Comparison of ENCODE assay signal across 29 cellular contexts in genomic region chr2:43717323-43717722, GRCh38. TPM values are rescaled to one million over a fixed set of nuclear protein-coding genes. Genes with fewer than 3 reads are reported as not detected.
"Had no signal": no experiment of that assay in that cellular context is flagged by ENCODE, and none has a peak within 500 bp of the region (broad histone marks: within the 10 kb centered on the region; RNA-seq: fewer than 3 reads in every experiment).

No MANE protein-coding gene starts in this region.

- H3K27me3 Mint-ChIP-seq: type B pancreatic cell had no signal

- ATAC-seq: activated CD8-positive, alpha-beta T cell treated with anti-CD3 and anti-CD28 coated beads for 36 hours; activated naive CD4-positive, alpha-beta T cell treated with anti-CD3 and anti-CD28 coated beads, Interleukin-2, amount 50 U/mL, for 72 hours; activated T-cell treated with anti-CD3 and anti-CD28 coated beads, Interleukin-2, amount 50 U/mL, for 4 hours; activated T-helper 17 cell treated with anti-CD3 and anti-CD28 coated beads, Interleukin-2, amount 50 U/mL, for 72 hours; esophagus mucosa; left colon; stimulated activated effector memory CD8-positive, alpha-beta T cell treated with anti-CD3 and anti-CD28 coated beads, Interleukin-12 subunit alpha, Interleukin-12 subunit beta, amount 100 ng/mL, for 72 hours had no signal

- H3K27ac Mint-ChIP-seq: activated CD4-positive, alpha-beta T cell treated with anti-CD3 and anti-CD28 coated beads, Interleukin-2, amount 10 ng/mL, durations not matched to agents 7 days and 5 days; activated CD8-positive, alpha-beta T cell treated with anti-CD3 and anti-CD28 coated beads for 36 hours; activated T-helper 17 cell treated with anti-CD3 and anti-CD28 coated beads, Interleukin-2, amount 50 U/mL, for 72 hours; dendritic cell treated with granulocyte-macrophage colony-stimulating factor and Interleukin-4, amounts not matched to agents 40 ng/mL and 50 ng/mL, for 4 days; endodermal cell; immature natural killer cell; nephron; stimulated activated effector memory CD8-positive, alpha-beta T cell treated with anti-CD3 and anti-CD28 coated beads, Interleukin-12 subunit alpha, Interleukin-12 subunit beta, amount 100 ng/mL, for 72 hours; stimulated activated naive CD8-positive, alpha-beta T cell treated with anti-CD3 and anti-CD28 coated beads, Interleukin-15, Interleukin-2, amounts not matched to agents 100 ng/mL and 50 ng/mL, for 24 hours; type B pancreatic cell had no signal

- H3K36me3 Mint-ChIP-seq: activated naive CD4-positive, alpha-beta T cell treated with anti-CD3 and anti-CD28 coated beads, Interleukin-2, amount 50 U/mL, for 72 hours; immature natural killer cell; stimulated activated effector memory CD8-positive, alpha-beta T cell treated with anti-CD3 and anti-CD28 coated beads, Interleukin-12 subunit alpha, Interleukin-12 subunit beta, amount 100 ng/mL, for 72 hours; type B pancreatic cell had no signal

- H3K4me3 Mint-ChIP-seq: activated CD4-positive, alpha-beta T cell treated with anti-CD3 and anti-CD28 coated beads, Interleukin-2, amount 10 ng/mL, durations not matched to agents 7 days and 5 days; activated CD8-positive, alpha-beta T cell treated with anti-CD3 and anti-CD28 coated beads for 36 hours; activated T-cell treated with anti-CD3 and anti-CD28 coated beads, Interleukin-2, amount 50 U/mL, for 4 hours; activated T-helper 17 cell treated with anti-CD3 and anti-CD28 coated beads, Interleukin-2, amount 50 U/mL, for 72 hours; central memory CD8-positive, alpha-beta T cell; dendritic cell treated with granulocyte-macrophage colony-stimulating factor and Interleukin-4, amounts not matched to agents 40 ng/mL and 50 ng/mL, for 4 days; endodermal cell; immature natural killer cell; nephron; stimulated activated effector memory CD8-positive, alpha-beta T cell treated with anti-CD3 and anti-CD28 coated beads, Interleukin-12 subunit alpha, Interleukin-12 subunit beta, amount 100 ng/mL, for 72 hours; stimulated activated naive CD8-positive, alpha-beta T cell treated with anti-CD3 and anti-CD28 coated beads, Interleukin-15, Interleukin-2, amounts not matched to agents 100 ng/mL and 50 ng/mL, for 24 hours; type B pancreatic cell had no signal

- H3K9me3 ChIP-seq: neutrophil, right lobe of liver, thoracic aorta had no signal

- H3K9me3 Mint-ChIP-seq: activated CD4-positive, alpha-beta T cell treated with anti-CD3 and anti-CD28 coated beads, Interleukin-2, amount 10 ng/mL, durations not matched to agents 7 days and 5 days; activated CD8-positive, alpha-beta T cell treated with anti-CD3 and anti-CD28 coated beads for 36 hours; activated naive CD4-positive, alpha-beta T cell treated with anti-CD3 and anti-CD28 coated beads, Interleukin-2, amount 50 U/mL, for 72 hours; activated T-cell treated with anti-CD3 and anti-CD28 coated beads, Interleukin-2, amount 50 U/mL, for 4 hours; activated T-helper 17 cell treated with anti-CD3 and anti-CD28 coated beads, Interleukin-2, amount 50 U/mL, for 72 hours; central memory CD8-positive, alpha-beta T cell; dendritic cell treated with granulocyte-macrophage colony-stimulating factor and Interleukin-4, amounts not matched to agents 40 ng/mL and 50 ng/mL, for 4 days; endodermal cell; immature natural killer cell; nephron; stimulated activated effector memory CD8-positive, alpha-beta T cell treated with anti-CD3 and anti-CD28 coated beads, Interleukin-12 subunit alpha, Interleukin-12 subunit beta, amount 100 ng/mL, for 72 hours; stimulated activated naive CD8-positive, alpha-beta T cell treated with anti-CD3 and anti-CD28 coated beads, Interleukin-15, Interleukin-2, amounts not matched to agents 100 ng/mL and 50 ng/mL, for 24 hours; type B pancreatic cell had no signal

- H3K4me1 ChIP-seq: right lobe of liver had no signal

- H3K4me3 ChIP-seq: right lobe of liver, thoracic aorta had no signal

- DNase-seq: activated CD4-positive, alpha-beta T cell treated with anti-CD3 and anti-CD28 coated beads for 1 hour; activated CD4-positive, alpha-beta T cell treated with anti-CD3 and anti-CD28 coated beads, Interleukin-2, amount 10 ng/mL, durations not matched to agents 7 days and 5 days; activated CD8-positive, alpha-beta T cell treated with anti-CD3 and anti-CD28 coated beads for 36 hours; activated gamma-delta T cell treated with Interleukin-2 at 50 U/mL for 16 hours; activated T-cell treated with anti-CD3 and anti-CD28 coated beads, Interleukin-2, amount 50 U/mL, for 4 hours; endodermal cell; foreskin fibroblast; head of caudate nucleus; hippocampal formation; immature natural killer cell; kidney; left colon; mammary epithelial cell; right lobe of liver; stimulated activated CD4-positive, alpha-beta T cell treated with anti-CD3 and anti-CD28 coated beads, Interleukin-2, amount 100 ng/mL, for 48 hours; T1000 had no signal

- H3K27ac ChIP-seq: neutrophil, right lobe of liver, thoracic aorta had no signal

- H3K36me3 ChIP-seq: neutrophil, right lobe of liver, thoracic aorta had no signal

- H3K27me3 ChIP-seq: right lobe of liver had no signal

- H3K4me1 Mint-ChIP-seq: activated CD4-positive, alpha-beta T cell treated with anti-CD3 and anti-CD28 coated beads, Interleukin-2, amount 10 ng/mL, durations not matched to agents 7 days and 5 days; activated T-helper 17 cell treated with anti-CD3 and anti-CD28 coated beads, Interleukin-2, amount 50 U/mL, for 72 hours; central memory CD8-positive, alpha-beta T cell; immature natural killer cell; stimulated activated effector memory CD8-positive, alpha-beta T cell treated with anti-CD3 and anti-CD28 coated beads, Interleukin-12 subunit alpha, Interleukin-12 subunit beta, amount 100 ng/mL, for 72 hours had no signal

RNA-seq across cellular contexts. Expression of gene C1GALT1C1L, which starts 41.1 kb away (rescaled TPM):
- total RNA-seq: activated CD4-positive, alpha-beta T cell treated with anti-CD3 and anti-CD28 coated beads, Interleukin-2, amount 10 ng/mL, durations not matched to agents 7 days and 5 days; activated T-helper 17 cell treated with anti-CD3 and anti-CD28 coated beads, Interleukin-2, amount 50 U/mL, for 72 hours; bronchial epithelial cell; endodermal cell; osteocyte had no signal
